ENCODE assay signal across 16 cellular contexts in the genomic region with DNA sequence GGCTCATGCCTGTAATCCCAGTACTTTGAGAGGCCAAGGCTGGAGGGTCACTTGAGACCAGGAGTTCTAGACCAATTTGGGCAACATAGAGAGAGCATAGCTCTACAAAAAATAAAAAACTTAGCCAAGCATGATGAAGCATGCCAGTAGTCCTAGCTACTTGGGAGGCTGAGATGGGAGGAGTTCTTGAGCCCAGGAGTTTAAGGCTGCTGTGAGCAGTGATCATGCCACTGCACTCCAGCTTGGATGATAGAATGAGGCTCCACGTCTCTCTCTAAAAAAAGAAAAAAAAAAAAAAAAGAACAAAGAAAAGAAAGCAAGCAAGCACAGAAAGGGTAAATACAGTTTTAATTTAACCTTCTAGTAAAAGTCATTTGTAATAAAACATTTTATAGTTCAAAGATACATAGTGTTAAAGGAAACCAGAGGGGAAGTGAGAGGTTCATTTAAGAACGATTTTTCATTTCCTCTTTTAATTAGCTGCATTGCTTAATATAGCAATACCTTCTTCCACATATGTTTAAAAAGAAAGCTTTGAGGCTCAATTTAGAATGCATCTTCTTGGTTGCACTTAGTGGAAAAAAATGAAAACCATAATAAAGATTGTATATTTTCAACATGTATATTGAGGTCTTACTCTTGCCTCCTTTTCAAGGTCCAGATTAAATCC. TPM values are rescaled to one million over a fixed set of nuclear protein-coding genes. Genes with fewer than 3 reads are reported as not detected.
DNase-seq lines count a peak whose midpoint lies in the region; ATAC-seq, FAIRE-seq and TF ChIP-seq lines count a peak whose summit lies in the region.
"Had no signal": no experiment of that assay in that cellular context is flagged by ENCODE, and none has a peak within 500 bp of the region (broad histone marks: within the 10 kb centered on the region; RNA-seq: fewer than 3 reads in every experiment).

No MANE protein-coding gene starts in this region.

- TF ChIP-seq POLR2A in HepG2 (IDR thresholded peaks at IDR 0.05; ENCODE audit: insufficient read depth in 1 of 2, low read depth in 2 of 2, low read length in 2 of 2): no peak

- H3K4me1 ChIP-seq in HepG2 (ENCODE audit: insufficient read depth, low read length): no peaks in the 10 kb centered on the region
- H3K4me1 ChIP-seq: neural progenitor cell, SJSA1 had no signal

- H3K27ac ChIP-seq in HepG2 (ENCODE audit: extremely low read length, insufficient read depth, low read length): no peak overlapping the region
- H3K27ac ChIP-seq: neural progenitor cell, SJSA1 had no signal

- DNase-seq in MV-4-11 (lab: John Stamatoyannopoulos, UW): peak; percentile 88
- DNase-seq in NCI-H446 (lab: John Stamatoyannopoulos, UW): no peak
- DNase-seq in NCI-H1417 treated with DMSO at 0.1 percent for 48 hours (lab: John Stamatoyannopoulos, UW): no peak
- no peak for DNase-seq in HepG2 (ENCODE audit: low spot score)
- DNase-seq: activated CD4-positive, alpha-beta T cell treated with anti-CD3 and anti-CD28 coated beads for 1 hour; activated gamma-delta T cell treated with Interleukin-2 at 50 U/mL for 16 hours; cerebellar nuclear complex; kidney glomerular epithelial cell had no signal

- H3K4me3 ChIP-seq in HepG2 (replicated peaks in 1 of 3; ENCODE audit: insufficient read depth in 1 of 3, low read depth in 2 of 3, low read length in 3 of 3): no peak overlapping the region
- H3K4me3 ChIP-seq: neural progenitor cell, SJSA1 had no signal

- FAIRE-seq in HepG2 (lab: Jason Lieb, UNC): no peak
- FAIRE-seq: G401.6, H1 had no signal

- no peak for TF ChIP-seq RAD21 in HepG2 (CRISPR knock-in tag; IDR thresholded peaks at IDR 0.05)

- BruUV-seq in HepG2 (replicated peaks; lab: Mats Ljungman, UMichigan): no TSS peak

- H3K9me3 ChIP-seq in HepG2 (ENCODE audit: low read length): no peaks in the 10 kb centered on the region
- H3K9me3 ChIP-seq: SJSA1 had no signal

- POLR2A ChIA-PET in HepG2 (lab: Yijun Ruan, JAX): no interaction called here

- no peaks in the 10 kb centered on the region for H3K79me2 ChIP-seq in HepG2 (ENCODE audit: insufficient read depth, low read length)

- no peak for TF ChIP-seq CTCF in HepG2 (CRISPR knock-in tag; IDR thresholded peaks at IDR 0.05)

- in situ Hi-C loops in HepG2 (cut with HindIII; ENCODE audit: extremely low pct_ligation_motif_present, low pct_unique_long_range_greater_than_20kb): loop anchor here (25.0 kb wide), 1 partner anchor 306 kb away; no protein-coding TSS in a partner anchor

- ATAC-seq in GM18498 (IDR thresholded peaks at IDR 0.05; ENCODE audit: unreplicated experiment) (peak; percentile 82), GM21367 (IDR thresholded peaks at IDR 0.05; ENCODE audit: unreplicated experiment) (peak; percentile 66), HG03064 (IDR thresholded peaks at IDR 0.05; ENCODE audit: low read depth, unreplicated experiment) (peak; percentile 64), HG03135 (IDR thresholded peaks at IDR 0.05; ENCODE audit: unreplicated experiment) (no peak), HepG2 (no peak)

- no peak overlapping the region for H2AFZ ChIP-seq in HepG2 (ENCODE audit: low read length)
- H2AFZ ChIP-seq: neural progenitor cell had no signal

- CTCF ChIA-PET in HepG2 (lab: Yijun Ruan, JAX; ENCODE audit: low intra/inter-chr PET ratio, low total read pairs): no interaction called here

- H3K4me2 ChIP-seq in HepG2 (ENCODE audit: low read depth, low read length): no peak overlapping the region
- H3K4me2 ChIP-seq: neural progenitor cell had no signal

- 15% methylated on average over 2 of the region's 2 CpGs for WGBS in HepG2 (ENCODE audit: low lambda C conversion rate)

- H4K20me1 ChIP-seq in HepG2 (ENCODE audit: insufficient read depth, low read length): no peaks in the 10 kb centered on the region

- no peaks in the 10 kb centered on the region for H3K27me3 ChIP-seq in HepG2 (ENCODE audit: control insufficient read depth in 1 of 2, insufficient read depth in 2 of 2, low read length in 2 of 2)
- H3K27me3 ChIP-seq: neural progenitor cell had no signal

- no peak overlapping the region for H3K9ac ChIP-seq in HepG2 (ENCODE audit: insufficient read depth, low read depth, low read length)
- H3K9ac ChIP-seq: neural progenitor cell had no signal

- no peaks in the 10 kb centered on the region for H3K36me3 ChIP-seq in HepG2 (replicated peaks in 1 of 2; ENCODE audit: control insufficient read depth in 1 of 2, insufficient read depth in 2 of 2, low read length in 2 of 2)
- H3K36me3 ChIP-seq: neural progenitor cell, SJSA1 had no signal

- intact Hi-C loops in HepG2 (cut with micrococcal nuclease; ENCODE audit: unreplicated experiment): no loop called here

- TF ChIP-seq EP300 in HepG2 (IDR thresholded peaks at IDR 0.05; ENCODE audit: low read depth in 2 of 2, low read length in 2 of 2): no peak
- no peak for TF ChIP-seq EP300 in HepG2 (CRISPR knock-in tag; IDR thresholded peaks at IDR 0.05; ENCODE audit: borderline replicate concordance)

TF ChIP-seq in HepG2, 621 proteins besides CTCF, POLR2A, EP300 and RAD21 (continues in another document):
- TF ChIP-seq, protein P1, sequence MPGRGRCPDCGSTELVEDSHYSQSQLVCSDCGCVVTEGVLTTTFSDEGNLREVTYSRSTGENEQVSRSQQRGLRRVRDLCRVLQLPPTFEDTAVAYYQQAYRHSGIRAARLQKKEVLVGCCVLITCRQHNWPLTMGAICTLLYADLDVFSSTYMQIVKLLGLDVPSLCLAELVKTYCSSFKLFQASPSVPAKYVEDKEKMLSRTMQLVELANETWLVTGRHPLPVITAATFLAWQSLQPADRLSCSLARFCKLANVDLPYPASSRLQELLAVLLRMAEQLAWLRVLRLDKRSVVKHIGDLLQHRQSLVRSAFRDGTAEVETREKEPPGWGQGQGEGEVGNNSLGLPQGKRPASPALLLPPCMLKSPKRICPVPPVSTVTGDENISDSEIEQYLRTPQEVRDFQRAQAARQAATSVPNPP (CRISPR knock-in tag; IDR thresholded peaks at IDR 0.05): no peak
- TF ChIP-seq ZNF256 (CRISPR knock-in tag; conservative IDR thresholded peaks at IDR 0.05): no peak
- TF ChIP-seq JUN (CRISPR knock-in tag; IDR thresholded peaks at IDR 0.05): no peak

RNA-seq across cellular contexts. Expression of a gene that starts 14.9 kb away (rescaled TPM):
- total RNA-seq in HepG2 (2016; rRNA removed; fragmentation: Illumina TruSeq; extraction: Trizol): not detected in 2 replicates
- not detected in 2 replicates for total RNA-seq in HepG2 (2016; cell fraction: cytosol; rRNA removed; fragmentation: Illumina TruSeq; extraction: Trizol; ENCODE audit: low read depth)
- total RNA-seq in HepG2 (2016; cell fraction: insoluble cytoplasmic fraction; rRNA removed; fragmentation: Illumina TruSeq; extraction: Trizol): not detected in 2 replicates
- total RNA-seq in HepG2 (2016; cell fraction: membrane; rRNA removed; fragmentation: Illumina TruSeq; extraction: Trizol): not detected in 2 replicates
- not detected in 2 replicates for total RNA-seq in HepG2 (2016; cell fraction: nucleus; rRNA removed; fragmentation: Illumina TruSeq; extraction: Trizol)
- not detected in 2 replicates for polyA plus RNA-seq in HepG2 (2011; rRNA removed)
- polyA plus RNA-seq in HepG2 (2011; cell fraction: cytosol; rRNA removed): not detected in 2 replicates
- polyA plus RNA-seq in HepG2 (2011; cell fraction: nucleus; rRNA removed): not detected in 2 replicates
- polyA plus RNA-seq in HepG2 (2012): not detected in 2 replicates
- polyA plus RNA-seq in HepG2 (2016; cell fraction: cytosol; fragmentation: Illumina TruSeq; extraction: Trizol; ENCODE audit: low read depth): not detected in 2 replicates
- not detected in 2 replicates for polyA plus RNA-seq in HepG2 (2016; cell fraction: insoluble cytoplasmic fraction; fragmentation: Illumina TruSeq; extraction: Trizol; ENCODE audit: low read depth)
- polyA plus RNA-seq in HepG2 (2016; cell fraction: membrane; fragmentation: Illumina TruSeq; extraction: Trizol; ENCODE audit: low read depth): not detected in 2 replicates
- not detected in 2 replicates for polyA plus RNA-seq in HepG2 (2016; cell fraction: nucleus; fragmentation: Illumina TruSeq; extraction: Trizol; ENCODE audit: insufficient read depth, low read depth)
- not detected in 2 replicates for polyA minus RNA-seq in HepG2 (2011; rRNA and poly(A)+ RNA removed; ENCODE audit: low replicate concordance)
- not detected in 2 replicates for polyA minus RNA-seq in HepG2 (2011; cell fraction: cytosol; rRNA and poly(A)+ RNA removed)
- polyA minus RNA-seq in HepG2 (2011; cell fraction: nucleus; rRNA and poly(A)+ RNA removed): not detected in 2 replicates
- total RNA-seq: H1, SJSA1 had no signal
- polyA plus RNA-seq: H1 had no signal

RNA-seq across cellular contexts. Expression of a gene that starts 46.2 kb away (rescaled TPM):
- 15.1 and 29.6 TPM in 2 replicates for total RNA-seq in HepG2 (2016; rRNA removed; fragmentation: Illumina TruSeq; extraction: Trizol)
- 2.9 and 3.3 TPM in 2 replicates for total RNA-seq in HepG2 (2016; cell fraction: cytosol; rRNA removed; fragmentation: Illumina TruSeq; extraction: Trizol; ENCODE audit: low read depth)
- total RNA-seq in HepG2 (2016; cell fraction: insoluble cytoplasmic fraction; rRNA removed; fragmentation: Illumina TruSeq; extraction: Trizol): 15.8 and 20.3 TPM in 2 replicates
- total RNA-seq in HepG2 (2016; cell fraction: membrane; rRNA removed; fragmentation: Illumina TruSeq; extraction: Trizol): 4.9 and 6.6 TPM in 2 replicates
- 48.1 and 58.7 TPM in 2 replicates for total RNA-seq in HepG2 (2016; cell fraction: nucleus; rRNA removed; fragmentation: Illumina TruSeq; extraction: Trizol)
- polyA plus RNA-seq in HepG2 (2011; rRNA removed): 9.6 and 10.4 TPM in 2 replicates
- polyA plus RNA-seq in HepG2 (2011; cell fraction: cytosol; rRNA removed): 6.0 and 6.2 TPM in 2 replicates
- 60.5 and 66.6 TPM in 2 replicates for polyA plus RNA-seq in HepG2 (2011; cell fraction: nucleus; rRNA removed)
- polyA plus RNA-seq in HepG2 (2012): 7.2 and 11.3 TPM in 2 replicates
- polyA plus RNA-seq in HepG2 (2016; cell fraction: cytosol; fragmentation: Illumina TruSeq; extraction: Trizol; ENCODE audit: low read depth): 1.1 and 1.2 TPM in 2 replicates
- 11.3 and 11.7 TPM in 2 replicates for polyA plus RNA-seq in HepG2 (2016; cell fraction: insoluble cytoplasmic fraction; fragmentation: Illumina TruSeq; extraction: Trizol; ENCODE audit: low read depth)
- polyA plus RNA-seq in HepG2 (2016; cell fraction: membrane; fragmentation: Illumina TruSeq; extraction: Trizol; ENCODE audit: low read depth): 1.7 and 2.5 TPM in 2 replicates
- 48.9 and 53.4 TPM in 2 replicates for polyA plus RNA-seq in HepG2 (2016; cell fraction: nucleus; fragmentation: Illumina TruSeq; extraction: Trizol; ENCODE audit: insufficient read depth, low read depth)
- 14.4 and 63.9 TPM in 2 replicates for polyA minus RNA-seq in HepG2 (2011; rRNA and poly(A)+ RNA removed; ENCODE audit: low replicate concordance)
- polyA minus RNA-seq in HepG2 (2011; cell fraction: cytosol; rRNA and poly(A)+ RNA removed): 9.4 and 11.9 TPM in 2 replicates
- 104 and 167 TPM in 2 replicates for polyA minus RNA-seq in HepG2 (2011; cell fraction: nucleus; rRNA and poly(A)+ RNA removed)

Comparison
In these comparisons a context has a peak if more than half of its experiments do, and no peak if none do; other contexts are left out.
1. ATAC-seq: peak in GM18498 (single experiment), GM21367 (single experiment) and HG03064 (single experiment); none in HG03135 (single experiment) and HepG2 (single experiment).